In genomic region chr1:26826261-26827201, GRCh38 we compare ENCODE assay signal across 8 cellular contexts. TPM values are rescaled to one million over a fixed set of nuclear protein-coding genes. Genes with fewer than 3 reads are reported as not detected.
DNase-seq lines count a peak whose midpoint lies in the region; ATAC-seq lines count a peak whose summit lies in the region.

TSS of gene ZDHHC18 (plus strand) at chr1:26826688. CDS start at chr1:26826805, 117 bp downstream.

- intact Hi-C loops in T-helper 1 cell treated with Interleukin-12 subunit alpha and Interleukin-12 subunit beta and Interleukin-4 antibody, amounts not matched to agents 30 ng/mL and 1 ng/mL, for 36 hours (cut with micrococcal nuclease), result loop anchor here (1.0 kb wide), 1 partner anchor 39 kb away; no protein-coding TSS in a partner anchor
- intact Hi-C loops in right cardiac atrium (cut with DNase I), result no loop called here

- peak within 1 kb of the TSS; percentile 84 for H3K27ac ChIP-seq in angular gyrus (ENCODE audit: low read depth, low read length)
- H3K27ac ChIP-seq in right cardiac atrium (ENCODE audit: low read length), result peak within 1 kb of the TSS; percentile 87

- ATAC-seq in GM21717 (IDR thresholded peaks at IDR 0.05; ENCODE audit: unreplicated experiment) (peak; percentile 64), right cardiac atrium (peak; percentile 79 to 85)

- no peaks in the 10 kb centered on the region for H3K9me3 ChIP-seq in right cardiac atrium (ENCODE audit: control insufficient read depth, low read length)

- WGBS in right cardiac atrium, result under 1% methylated on average over 114 of the region's 114 CpGs

- peak within 1 kb of the TSS; percentile 99 for H3K4me3 ChIP-seq in right cardiac atrium (ENCODE audit: low read length)

- H3K27me3 ChIP-seq in right cardiac atrium (ENCODE audit: control insufficient read depth, insufficient read depth), result no peaks in the 10 kb centered on the region

- H3K4me1 ChIP-seq in right cardiac atrium (ENCODE audit: control insufficient read depth, insufficient read depth, low read length), result peaks cover 5% of the 10 kb centered on the region

- DNase-seq in EH (ENCODE audit: low read depth), result peak; percentile 66
- DNase-seq in LHCN-M2 (ENCODE audit: low read depth), result peak; percentile 37
- peak; percentile 70 to 91 (median 90) for DNase-seq in right cardiac atrium
- peak; percentile 68 for DNase-seq in putamen (ENCODE audit: low spot score)
- DNase-seq in MV-4-11 (lab: John Stamatoyannopoulos, UW), result no peak

RNA-seq across cellular contexts. Expression of gene ZDHHC18, which starts in this region (rescaled TPM):
- 10.4 and 13.0 TPM in 2 replicates for total RNA-seq in LHCN-M2 (2014; rRNA removed)
- polyA plus RNA-seq in LHCN-M2 (2012), result 12.5 TPM
- total RNA-seq in T-helper 1 cell treated with Interleukin-12 subunit alpha and Interleukin-12 subunit beta and Interleukin-4 antibody, amounts not matched to agents 30 ng/mL and 1 ng/mL, for 36 hours, result 87.9 and 89.0 TPM in 2 replicates
- total RNA-seq in right cardiac atrium, result 10 to 100 TPM; 11.8 to 14.4 (median 13.5) TPM
- 12.3 TPM for polyA plus RNA-seq in right cardiac atrium
